ENCODE assay signal across 8 cellular contexts in the genomic region with DNA sequence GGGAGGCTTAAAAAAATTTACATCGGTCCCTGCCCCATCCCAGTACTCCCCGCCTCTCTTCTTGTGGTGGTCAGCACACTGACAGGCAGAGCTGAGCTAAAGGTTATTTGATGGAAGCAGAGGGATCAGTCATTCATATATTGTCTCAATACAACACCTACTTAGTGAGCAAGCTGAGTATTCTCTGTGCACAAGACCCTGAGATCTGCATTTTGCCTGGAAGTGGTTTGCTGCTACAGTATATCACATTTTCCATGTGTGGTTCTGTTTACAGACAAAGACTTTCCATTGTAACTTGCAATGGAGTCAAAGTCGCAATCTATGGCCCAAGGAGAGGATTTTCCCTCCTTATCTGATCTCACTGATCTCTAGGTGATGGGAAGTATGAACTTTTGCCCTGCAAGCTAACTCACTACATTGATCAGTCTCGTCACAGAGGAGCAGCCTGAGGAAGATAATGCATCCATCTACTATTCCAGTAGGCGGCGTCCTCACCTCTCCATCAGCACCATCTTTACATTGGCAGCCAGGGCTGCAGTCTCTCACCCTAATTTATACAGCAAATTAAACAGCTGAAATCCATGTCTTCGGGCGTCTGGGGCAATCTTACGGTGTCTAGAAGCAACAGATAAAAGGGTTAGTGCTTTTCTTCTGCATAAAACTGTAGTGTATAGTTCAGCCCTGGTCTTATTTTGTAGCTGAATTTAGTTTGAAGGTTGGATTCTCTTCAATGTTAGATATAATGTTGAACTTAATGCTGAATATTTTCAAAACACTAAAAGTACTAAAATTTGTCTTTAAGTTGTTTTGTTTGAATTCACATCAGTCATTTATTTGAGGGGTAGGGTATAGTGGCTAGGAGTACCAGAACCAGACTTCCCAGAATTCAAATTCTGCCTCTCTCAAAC. TPM values are rescaled to one million over a fixed set of nuclear protein-coding genes. Genes with fewer than 3 reads are reported as not detected.
A peak's percentile ranks its signal among the peaks of the same experiment; 100 is the strongest.
DNase-seq lines count a peak whose midpoint lies in the region; ATAC-seq and TF ChIP-seq lines count a peak whose summit lies in the region.

No MANE protein-coding gene starts in this region.

- no peaks in the 10 kb centered on the region for H4K20me1 ChIP-seq in OCI-LY3 (ENCODE audit: insufficient read depth, low read length)

- H3K4me3 ChIP-seq in OCI-LY3 (ENCODE audit: low read length): no peak overlapping the region
- no peak overlapping the region for H3K4me3 ChIP-seq in psoas muscle

- H3K36me3 Mint-ChIP-seq in activated T-cell treated with anti-CD3 and anti-CD28 coated beads, Interleukin-2, amount 50 U/mL, for 72 hours (ENCODE audit: insufficient read depth in 2 of 2): peaks cover 0 to 5% of the 10 kb centered on the region in 2 donors

- intact Hi-C loops in psoas muscle (cut with DNase I): loop anchor here in 1 of 2 donors (10.0 kb wide), 2 partner anchors 191 to 331 kb away; no protein-coding TSS in a partner anchor

- ATAC-seq in GM21526 (IDR thresholded peaks at IDR 0.05; ENCODE audit: low FRiP score, unreplicated experiment) (peak; percentile 50), foreskin keratinocyte (peak; percentile 72), psoas muscle (peak in 2 of 4 donors; percentile 41 to 57)
- peak; percentile 70 to 74 for ATAC-seq in activated T-cell treated with anti-CD3 and anti-CD28 coated beads, Interleukin-2, amount 50 U/mL, for 72 hours (replicated peaks in 1 of 2)

- peak; percentile 94 for TF ChIP-seq CTCF in OCI-LY3 (IDR thresholded peaks at IDR 0.05; ENCODE audit: low read depth, low read length)
- peak; percentile 85 for TF ChIP-seq CTCF in foreskin keratinocyte (conservative IDR thresholded peaks at IDR 0.05)
- peak; percentile 57 for TF ChIP-seq CTCF in psoas muscle (IDR thresholded peaks at IDR 0.05)

- no peaks in the 10 kb centered on the region for H3K36me3 ChIP-seq in OCI-LY3 (replicated peaks; ENCODE audit: low read depth, low read length)
- no peaks in the 10 kb centered on the region for H3K36me3 ChIP-seq in psoas muscle (ENCODE audit: insufficient read depth in 1 of 2, low read depth in 1 of 2)

- no peak overlapping the region for H3K27ac Mint-ChIP-seq in activated T-cell treated with anti-CD3 and anti-CD28 coated beads, Interleukin-2, amount 50 U/mL, for 72 hours

- in situ Hi-C loops in G401 (cut with HindIII; ENCODE audit: low sequenced_read_pairs): no loop called here

- H2AFZ ChIP-seq in OCI-LY3 (ENCODE audit: low read depth, low read length): no peak overlapping the region

- no peak overlapping the region for H3K4me2 ChIP-seq in OCI-LY3 (ENCODE audit: low read length)

- H3K9me3 ChIP-seq in OCI-LY3 (ENCODE audit: insufficient read depth, low read length): no peaks in the 10 kb centered on the region
- no peaks in the 10 kb centered on the region for H3K9me3 ChIP-seq in psoas muscle

- H3K4me1 ChIP-seq in OCI-LY3 (ENCODE audit: low read length) (peaks cover 19% of the 10 kb centered on the region), foreskin keratinocyte (no peaks in the 10 kb centered on the region), psoas muscle (peaks cover 3% of the 10 kb centered on the region)

- DNase-seq in EH (ENCODE audit: low read depth): peak; percentile 72
- DNase-seq in HuH-7.5 (ENCODE audit: low spot score): peak; percentile 72
- DNase-seq in activated T-cell treated with anti-CD3 and anti-CD28 coated beads, Interleukin-2, amount 50 U/mL, for 72 hours: peak; percentile 68 to 69
- DNase-seq in foreskin keratinocyte: peak in 1 of 2 donors; percentile 45
- DNase-seq in psoas muscle: no peak
- no peak for DNase-seq in G401 (ENCODE audit: low spot score)

- H3K27me3 ChIP-seq in OCI-LY3 (ENCODE audit: low read depth, low read length) (no peaks in the 10 kb centered on the region), foreskin keratinocyte (no peaks in the 10 kb centered on the region), psoas muscle (ENCODE audit: insufficient read depth in 3 of 3, low read length in 2 of 3) (no peaks in the 10 kb centered on the region)

- H3K4me1 Mint-ChIP-seq in activated T-cell treated with anti-CD3 and anti-CD28 coated beads, Interleukin-2, amount 50 U/mL, for 72 hours (ENCODE audit: low read depth): peaks cover 72% of the 10 kb centered on the region

- peak overlapping the region in 1 of 2 donors; percentile 1 for H3K4me3 Mint-ChIP-seq in activated T-cell treated with anti-CD3 and anti-CD28 coated beads, Interleukin-2, amount 50 U/mL, for 72 hours

- no peak overlapping the region for H3K9ac ChIP-seq in OCI-LY3 (ENCODE audit: low read length)

- H3K27me3 Mint-ChIP-seq in activated T-cell treated with anti-CD3 and anti-CD28 coated beads, Interleukin-2, amount 50 U/mL, for 72 hours (ENCODE audit: low read depth): no peaks in the 10 kb centered on the region

- 29 to 35% (median 30%) methylated on average over 9 of the region's 9 CpGs for WGBS in psoas muscle, 3 donors

- H3K79me2 ChIP-seq in OCI-LY3 (ENCODE audit: low read length): peaks cover 16% of the 10 kb centered on the region

- H3K27ac ChIP-seq in OCI-LY3 (ENCODE audit: low read length) (no peak overlapping the region), foreskin keratinocyte (no peak overlapping the region), psoas muscle (no peak overlapping the region)

- H3K9me3 Mint-ChIP-seq in activated T-cell treated with anti-CD3 and anti-CD28 coated beads, Interleukin-2, amount 50 U/mL, for 72 hours: no peaks in the 10 kb centered on the region

RNA-seq across cellular contexts. Expression of a gene that starts 3.2 kb away (rescaled TPM):
- total RNA-seq in activated T-cell treated with anti-CD3 and anti-CD28 coated beads, Interleukin-2, amount 50 U/mL, for 72 hours: 10 to 100 TPM; 28.8 to 38.6 TPM
- total RNA-seq in foreskin keratinocyte (3.4 TPM in 2 replicates), psoas muscle (1 to 10 TPM; 1.3 to 3.2 (median 1.8) TPM)
- polyA plus RNA-seq in foreskin keratinocyte (1.3 and 1.4 TPM in 2 replicates), psoas muscle (1 to 10 TPM; 1.1 to 5.1 (median 1.3) TPM)
- 0.17 TPM in 1 of 2 replicates, not detected in the other for total RNA-seq in G401 (2014; rRNA removed; shearing (Covaris generic))

Comparison
In these comparisons a context has a peak if more than half of its experiments do, and no peak if none do; other contexts are left out.
1. DNase-seq: peak in EH (single experiment), HuH-7.5 (single experiment) and activated T-cell treated with anti-CD3 and anti-CD28 coated beads, Interleukin-2, amount 50 U/mL, for 72 hours (2 of 2); none in psoas muscle (0 of 2) and G401 (single experiment).
2. Peak in every context shown above with its lines, with median percentiles within 50 percentile points of each other: CTCF ChIP-seq.